8 cellular contexts compared by ENCODE assay signal in the genomic region with DNA sequence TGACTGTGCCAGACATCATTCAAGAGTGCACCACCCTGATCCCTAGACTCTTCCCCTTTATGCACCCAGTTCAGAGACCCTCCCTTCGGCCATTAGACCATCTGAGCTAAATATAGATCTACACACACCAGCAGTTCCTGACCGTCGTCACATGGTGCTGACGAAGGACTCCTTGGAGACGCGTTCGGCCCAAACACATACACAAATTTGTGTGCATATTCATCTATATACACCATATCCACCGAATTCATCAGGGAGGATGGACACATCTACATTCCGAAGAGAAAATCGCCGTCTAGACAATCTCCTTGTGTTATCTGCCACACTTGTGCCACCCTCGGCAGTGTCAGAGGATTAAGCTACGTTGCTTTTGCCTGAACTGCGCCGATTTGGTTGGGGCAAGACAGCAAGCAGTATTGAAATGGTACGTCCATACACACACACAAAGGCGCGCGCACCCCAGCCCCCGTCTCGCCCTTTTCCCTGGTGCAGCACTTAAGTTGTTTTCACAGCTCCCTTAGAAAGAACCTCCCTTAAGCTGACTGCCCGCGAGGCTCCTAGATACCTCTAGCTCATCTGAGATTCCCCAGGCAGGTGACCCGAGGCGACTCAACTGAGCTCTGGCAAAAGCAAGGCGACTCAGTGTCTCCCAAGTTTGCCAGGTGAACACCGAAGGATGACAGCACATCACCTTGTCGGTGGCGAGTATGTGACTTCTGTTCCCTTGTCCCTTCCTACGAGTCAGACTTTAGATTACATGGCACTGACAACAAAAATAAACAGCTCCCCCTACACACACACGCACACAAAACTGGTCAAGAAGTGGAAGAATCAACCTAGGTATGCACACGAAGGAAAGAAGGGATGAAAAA. TPM values are rescaled to one million over a fixed set of nuclear protein-coding genes. Genes with fewer than 3 reads are reported as not detected.
DNase-seq lines count a peak whose midpoint lies in the region; ATAC-seq and TF ChIP-seq lines count a peak whose summit lies in the region.

No MANE protein-coding gene starts in this region.

- no peaks in the 10 kb centered on the region for H3K36me3 ChIP-seq in BE2C
- no peaks in the 10 kb centered on the region for H3K36me3 ChIP-seq in right lobe of liver

- H3K4me3 ChIP-seq in BE2C (ENCODE audit: low read depth, low read length) (peak overlapping the region; percentile 67), right lobe of liver (peak overlapping the region; percentile 81 to 90 (median 87))
- peak overlapping the region; percentile 77 for H3K4me3 ChIP-seq in Jurkat, Clone E6-1 (ENCODE audit: low read length)

- under 1% methylated on average over 24 of the region's 32 CpGs for WGBS in right lobe of liver (ENCODE audit: insufficient coverage, low coverage, low lambda C conversion rate, missing lambda C conversion rate)

- peak overlapping the region; percentile 97 to 100 (median 99) for H3K27ac ChIP-seq in right lobe of liver

- ATAC-seq in right lobe of liver, result peak; percentile 22 to 47 (median 34)
- ATAC-seq in HG02571 (IDR thresholded peaks at IDR 0.05; ENCODE audit: unreplicated experiment), result no peak

- H3K4me1 ChIP-seq in BE2C, result no peaks in the 10 kb centered on the region
- H3K4me1 ChIP-seq in right lobe of liver, result peaks cover 0 to 50% (median 18%) of the 10 kb centered on the region in 4 donors

- no peaks in the 10 kb centered on the region for H3K9me3 ChIP-seq in BE2C
- H3K9me3 ChIP-seq in right lobe of liver, result no peaks in the 10 kb centered on the region

- intact Hi-C loops in right lobe of liver (cut with DNase I), result loop anchor here in 1 of 2 donors (10.0 kb wide), 1 partner anchor 374 kb away; no protein-coding TSS in a partner anchor

- TF ChIP-seq POLR2A in right lobe of liver (IDR thresholded peaks at IDR 0.05), result no peak

- DNase-seq in BE2C (no peak), ecto neural progenitor cell (ENCODE audit: low spot score) (peak; percentile 59), right lobe of liver (peak; percentile 59 to 71 (median 62)), SIG-M5 treated with dmso at 0.1 percent for 504 hours (lab: John Stamatoyannopoulos, UW; ENCODE audit: unreplicated experiment) (no peak)
- no peak for DNase-seq in Jurkat, Clone E6-1 (ENCODE audit: low read depth, low spot score)
- DNase-seq in activated CD4-positive, alpha-beta T cell treated with anti-CD3 and anti-CD28 coated beads, Interleukin-2, amount 50 U/mL, for 1 hour, result peak; percentile 36
- DNase-seq in stimulated activated CD4-positive, alpha-beta T cell treated with anti-CD3 and anti-CD28 coated beads, Interleukin-4, amount 100 ng/mL, for 1 hour, result peak; percentile 37

- TF ChIP-seq CTCF in BE2C (IDR thresholded peaks at IDR 0.05; ENCODE audit: low read depth, low read length) (no peak), right lobe of liver (IDR thresholded peaks at IDR 0.05) (no peak)

- H3K27me3 ChIP-seq in BE2C, result peaks cover 38% of the 10 kb centered on the region
- H3K27me3 ChIP-seq in right lobe of liver, result no peaks in the 10 kb centered on the region

RNA-seq across cellular contexts. Expression of a gene that starts 1.0 kb away (rescaled TPM):
- polyA plus RNA-seq in BE2C (2012; ENCODE audit: insufficient read depth, insufficient read length, low read depth), result not detected
- 2.1 TPM for polyA plus RNA-seq in Jurkat, Clone E6-1 (2012; ENCODE audit: insufficient read depth, insufficient read length)
- 10 to 100 TPM; 22.9 to 51.9 (median 25.8) TPM for total RNA-seq in right lobe of liver

Comparison
In these comparisons a context has a peak if more than half of its experiments do, and no peak if none do; other contexts are left out.
1. DNase-seq: peak in activated CD4-positive, alpha-beta T cell treated with anti-CD3 and anti-CD28 coated beads, Interleukin-2, amount 50 U/mL, for 1 hour (single experiment), ecto neural progenitor cell (single experiment), right lobe of liver (3 of 3) and stimulated activated CD4-positive, alpha-beta T cell treated with anti-CD3 and anti-CD28 coated beads, Interleukin-4, amount 100 ng/mL, for 1 hour (single experiment); none in BE2C (single experiment), Jurkat, Clone E6-1 (single experiment) and SIG-M5 treated with dmso at 0.1 percent for 504 hours (single experiment).
2. Peak in every context shown above with its lines, with median percentiles within 50 percentile points of each other: H3K4me3 ChIP-seq.